Comparison of ENCODE assay signal across 1 cellular context in the genomic region with DNA sequence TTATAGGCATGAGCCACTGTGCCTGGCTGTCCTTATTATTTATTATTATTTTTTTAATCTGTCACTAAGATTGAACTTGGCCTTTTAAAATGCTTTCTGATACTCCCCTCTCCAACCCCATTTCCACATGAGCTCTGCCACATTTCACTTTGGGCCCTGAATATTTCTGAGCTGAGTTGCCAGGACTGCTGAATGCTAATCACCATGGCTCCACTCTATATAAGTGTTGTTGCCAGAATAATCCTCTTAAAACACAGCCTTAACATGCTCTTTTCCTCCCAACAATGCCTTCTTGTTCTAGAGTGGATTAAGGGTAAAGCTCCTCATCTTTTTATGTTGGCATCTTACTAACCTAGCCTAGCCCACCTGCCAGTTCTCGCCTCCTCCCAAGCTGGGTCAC.
TF ChIP-seq lines count a peak whose summit lies in the region.

No MANE protein-coding gene starts in this region.

TF ChIP-seq in SK-N-SH treated with all-trans-retinoic acid at 6 μM for 48 hours, 23 proteins besides CTCF, POLR2A, EP300 and RAD21 (continued from another document):
- TF ChIP-seq, protein P1, sequence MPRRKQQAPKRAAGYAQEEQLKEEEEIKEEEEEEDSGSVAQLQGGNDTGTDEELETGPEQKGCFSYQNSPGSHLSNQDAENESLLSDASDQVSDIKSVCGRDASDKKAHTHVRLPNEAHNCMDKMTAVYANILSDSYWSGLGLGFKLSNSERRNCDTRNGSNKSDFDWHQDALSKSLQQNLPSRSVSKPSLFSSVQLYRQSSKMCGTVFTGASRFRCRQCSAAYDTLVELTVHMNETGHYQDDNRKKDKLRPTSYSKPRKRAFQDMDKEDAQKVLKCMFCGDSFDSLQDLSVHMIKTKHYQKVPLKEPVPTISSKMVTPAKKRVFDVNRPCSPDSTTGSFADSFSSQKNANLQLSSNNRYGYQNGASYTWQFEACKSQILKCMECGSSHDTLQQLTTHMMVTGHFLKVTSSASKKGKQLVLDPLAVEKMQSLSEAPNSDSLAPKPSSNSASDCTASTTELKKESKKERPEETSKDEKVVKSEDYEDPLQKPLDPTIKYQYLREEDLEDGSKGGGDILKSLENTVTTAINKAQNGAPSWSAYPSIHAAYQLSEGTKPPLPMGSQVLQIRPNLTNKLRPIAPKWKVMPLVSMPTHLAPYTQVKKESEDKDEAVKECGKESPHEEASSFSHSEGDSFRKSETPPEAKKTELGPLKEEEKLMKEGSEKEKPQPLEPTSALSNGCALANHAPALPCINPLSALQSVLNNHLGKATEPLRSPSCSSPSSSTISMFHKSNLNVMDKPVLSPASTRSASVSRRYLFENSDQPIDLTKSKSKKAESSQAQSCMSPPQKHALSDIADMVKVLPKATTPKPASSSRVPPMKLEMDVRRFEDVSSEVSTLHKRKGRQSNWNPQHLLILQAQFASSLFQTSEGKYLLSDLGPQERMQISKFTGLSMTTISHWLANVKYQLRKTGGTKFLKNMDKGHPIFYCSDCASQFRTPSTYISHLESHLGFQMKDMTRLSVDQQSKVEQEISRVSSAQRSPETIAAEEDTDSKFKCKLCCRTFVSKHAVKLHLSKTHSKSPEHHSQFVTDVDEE (CRISPR knock-in tag; IDR thresholded peaks at IDR 0.05) = no peak
- no peak for TF ChIP-seq ZC3H10 (CRISPR knock-in tag; IDR thresholded peaks at IDR 0.05)
- TF ChIP-seq ZNF8 (CRISPR knock-in tag; IDR thresholded peaks at IDR 0.05) = no peak
- TF ChIP-seq ZFP3 (CRISPR knock-in tag; IDR thresholded peaks at IDR 0.05) = no peak
- TF ChIP-seq GLIS3 (CRISPR knock-in tag; IDR thresholded peaks at IDR 0.05) = no peak
- TF ChIP-seq, protein P2, sequence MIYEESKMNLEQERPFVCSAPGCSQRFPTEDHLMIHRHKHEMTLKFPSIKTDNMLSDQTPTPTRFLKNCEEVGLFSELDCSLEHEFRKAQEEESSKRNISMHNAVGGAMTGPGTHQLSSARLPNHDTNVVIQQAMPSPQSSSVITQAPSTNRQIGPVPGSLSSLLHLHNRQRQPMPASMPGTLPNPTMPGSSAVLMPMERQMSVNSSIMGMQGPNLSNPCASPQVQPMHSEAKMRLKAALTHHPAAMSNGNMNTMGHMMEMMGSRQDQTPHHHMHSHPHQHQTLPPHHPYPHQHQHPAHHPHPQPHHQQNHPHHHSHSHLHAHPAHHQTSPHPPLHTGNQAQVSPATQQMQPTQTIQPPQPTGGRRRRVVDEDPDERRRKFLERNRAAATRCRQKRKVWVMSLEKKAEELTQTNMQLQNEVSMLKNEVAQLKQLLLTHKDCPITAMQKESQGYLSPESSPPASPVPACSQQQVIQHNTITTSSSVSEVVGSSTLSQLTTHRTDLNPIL (CRISPR knock-in tag; IDR thresholded peaks at IDR 0.05; ENCODE audit: low read depth) = no peak
- no peak for TF ChIP-seq ESRRG (CRISPR knock-in tag; IDR thresholded peaks at IDR 0.05)
- TF ChIP-seq, protein P3, sequence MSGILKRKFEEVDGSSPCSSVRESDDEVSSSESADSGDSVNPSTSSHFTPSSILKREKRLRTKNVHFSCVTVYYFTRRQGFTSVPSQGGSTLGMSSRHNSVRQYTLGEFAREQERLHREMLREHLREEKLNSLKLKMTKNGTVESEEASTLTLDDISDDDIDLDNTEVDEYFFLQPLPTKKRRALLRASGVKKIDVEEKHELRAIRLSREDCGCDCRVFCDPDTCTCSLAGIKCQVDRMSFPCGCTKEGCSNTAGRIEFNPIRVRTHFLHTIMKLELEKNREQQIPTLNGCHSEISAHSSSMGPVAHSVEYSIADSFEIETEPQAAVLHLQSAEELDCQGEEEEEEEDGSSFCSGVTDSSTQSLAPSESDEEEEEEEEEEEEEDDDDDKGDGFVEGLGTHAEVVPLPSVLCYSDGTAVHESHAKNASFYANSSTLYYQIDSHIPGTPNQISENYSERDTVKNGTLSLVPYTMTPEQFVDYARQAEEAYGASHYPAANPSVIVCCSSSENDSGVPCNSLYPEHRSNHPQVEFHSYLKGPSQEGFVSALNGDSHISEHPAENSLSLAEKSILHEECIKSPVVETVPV (CRISPR knock-in tag; IDR thresholded peaks at IDR 0.05) = no peak
- TF ChIP-seq PPARA (CRISPR knock-in tag; IDR thresholded peaks at IDR 0.05; ENCODE audit: borderline replicate concordance) = no peak
- TF ChIP-seq, protein P4, sequence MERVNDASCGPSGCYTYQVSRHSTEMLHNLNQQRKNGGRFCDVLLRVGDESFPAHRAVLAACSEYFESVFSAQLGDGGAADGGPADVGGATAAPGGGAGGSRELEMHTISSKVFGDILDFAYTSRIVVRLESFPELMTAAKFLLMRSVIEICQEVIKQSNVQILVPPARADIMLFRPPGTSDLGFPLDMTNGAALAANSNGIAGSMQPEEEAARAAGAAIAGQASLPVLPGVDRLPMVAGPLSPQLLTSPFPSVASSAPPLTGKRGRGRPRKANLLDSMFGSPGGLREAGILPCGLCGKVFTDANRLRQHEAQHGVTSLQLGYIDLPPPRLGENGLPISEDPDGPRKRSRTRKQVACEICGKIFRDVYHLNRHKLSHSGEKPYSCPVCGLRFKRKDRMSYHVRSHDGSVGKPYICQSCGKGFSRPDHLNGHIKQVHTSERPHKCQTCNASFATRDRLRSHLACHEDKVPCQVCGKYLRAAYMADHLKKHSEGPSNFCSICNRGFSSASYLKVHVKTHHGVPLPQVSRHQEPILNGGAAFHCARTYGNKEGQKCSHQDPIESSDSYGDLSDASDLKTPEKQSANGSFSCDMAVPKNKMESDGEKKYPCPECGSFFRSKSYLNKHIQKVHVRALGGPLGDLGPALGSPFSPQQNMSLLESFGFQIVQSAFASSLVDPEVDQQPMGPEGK (CRISPR knock-in tag; IDR thresholded peaks at IDR 0.05; ENCODE audit: borderline replicate concordance) = no peak
- no peak for TF ChIP-seq TOX (CRISPR knock-in tag; IDR thresholded peaks at IDR 0.05; ENCODE audit: borderline replicate concordance)
- no peak for TF ChIP-seq CSDC2 (CRISPR knock-in tag; IDR thresholded peaks at IDR 0.05)
- TF ChIP-seq ISL1 (CRISPR knock-in tag; IDR thresholded peaks at IDR 0.05) = no peak
